13 cellular contexts compared by ENCODE assay signal in the genomic region with DNA sequence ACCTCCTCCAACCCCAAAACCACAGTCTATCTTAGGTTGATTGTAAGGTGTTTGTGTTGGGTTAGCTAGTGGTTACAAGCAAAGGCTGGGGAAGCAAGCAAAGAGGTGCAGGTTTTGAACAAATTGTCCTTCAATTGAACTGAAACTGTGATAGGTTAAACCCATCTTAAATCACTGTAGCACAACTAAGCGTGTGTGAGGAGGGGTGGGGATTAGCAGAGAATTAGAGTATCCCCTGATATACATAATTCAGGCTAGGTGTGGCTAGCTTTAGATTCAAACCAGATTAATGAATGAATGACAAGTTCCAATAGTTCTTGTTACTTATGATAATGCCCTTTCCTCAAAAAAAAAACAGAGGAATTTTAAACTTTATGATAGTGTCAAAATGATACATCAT.
A peak's percentile ranks its signal among the peaks of the same experiment; 100 is the strongest.
DNase-seq lines count a peak whose midpoint lies in the region; TF ChIP-seq lines count a peak whose summit lies in the region.
"Had no signal": no experiment of that assay in that cellular context is flagged by ENCODE, and none has a peak within 500 bp of the region (broad histone marks: within the 10 kb centered on the region; RNA-seq: fewer than 3 reads in every experiment).

No MANE protein-coding gene starts in this region.

- DNase-seq in NCI-H82 (lab: John Stamatoyannopoulos, UW) = peak; percentile 39
- DNase-seq in NCI-H82 treated with DMSO at 0.1 percent for 48 hours (lab: John Stamatoyannopoulos, UW; ENCODE audit: unreplicated experiment) = no peak
- DNase-seq in glutamatergic neuron = no peak
- DNase-seq in NCI-H1092 (lab: John Stamatoyannopoulos, UW) = no peak
- no peak for DNase-seq in kidney tubule cell (ENCODE audit: low spot score)
- DNase-seq: AML-193; Caco-2; Calu3; CD4-positive, alpha-beta T cell; CD8-positive, alpha-beta T cell; DMS79 treated with DMSO at 0.1 percent for 48 hours; GF-D8 had no signal

- H3K4me1 Mint-ChIP-seq in glutamatergic neuron (ENCODE audit: low read depth, unreplicated experiment) = peaks cover 6% of the 10 kb centered on the region
- H3K4me1 Mint-ChIP-seq: B cell had no signal

- no peak overlapping the region for H3K4me3 Mint-ChIP-seq in glutamatergic neuron (ENCODE audit: unreplicated experiment)
- H3K4me3 Mint-ChIP-seq: B cell; CD4-positive, alpha-beta T cell; CD8-positive, alpha-beta T cell had no signal

- peaks cover 6% of the 10 kb centered on the region for H3K36me3 Mint-ChIP-seq in glutamatergic neuron (ENCODE audit: unreplicated experiment)
- H3K36me3 Mint-ChIP-seq: CD8-positive, alpha-beta T cell had no signal

- H3K27ac Mint-ChIP-seq in glutamatergic neuron (ENCODE audit: unreplicated experiment) = peak overlapping the region; percentile 43
- H3K27ac Mint-ChIP-seq: B cell; CD4-positive, alpha-beta T cell; CD8-positive, alpha-beta T cell had no signal

- H3K9me3 Mint-ChIP-seq in glutamatergic neuron (ENCODE audit: unreplicated experiment) = no peaks in the 10 kb centered on the region
- H3K9me3 Mint-ChIP-seq: CD4-positive, alpha-beta T cell; CD8-positive, alpha-beta T cell had no signal

- TF ChIP-seq CTCF in glutamatergic neuron (IDR thresholded peaks at IDR 0.05; ENCODE audit: partially characterized antibody, unreplicated experiment) = no peak

- H3K27me3 Mint-ChIP-seq in glutamatergic neuron (ENCODE audit: unreplicated experiment) = peaks cover 2% of the 10 kb centered on the region
- H3K27me3 Mint-ChIP-seq: B cell; CD4-positive, alpha-beta T cell had no signal
